ENCODE assay signal across 10 cellular contexts in genomic region chr6:122671246-122671645, GRCh38.
"Had no signal": no experiment of that assay in that cellular context is flagged by ENCODE, and none has a peak within 500 bp of the region (broad histone marks: within the 10 kb centered on the region; RNA-seq: fewer than 3 reads in every experiment).

No MANE protein-coding gene starts in this region.

- H2AFZ ChIP-seq: GM23248 had no signal

- H3K9me3 ChIP-seq: HAP-1 had no signal

- H3K4me1 ChIP-seq: HAP-1 had no signal

- ATAC-seq: HCT116, K562 had no signal

- FAIRE-seq: HTR-8/SVneo, K562 had no signal

- H3K36me3 ChIP-seq: HAP-1 had no signal

- H3K27ac Mint-ChIP-seq: HFFc6 had no signal

- DNase-seq: GM23248, GOT3, H7, HFFc6, IMR-90 had no signal

- H3K27ac ChIP-seq: GM23248, HL-60 had no signal

- H3K4me3 ChIP-seq: GM23248, HAP-1, K562 had no signal

- H3K4me3 Mint-ChIP-seq: HFFc6 had no signal

- H3K9ac ChIP-seq: GM23248 had no signal

- H3K9me3 Mint-ChIP-seq: HFFc6 had no signal
